29 cellular contexts compared by ENCODE assay signal in the genomic region with DNA sequence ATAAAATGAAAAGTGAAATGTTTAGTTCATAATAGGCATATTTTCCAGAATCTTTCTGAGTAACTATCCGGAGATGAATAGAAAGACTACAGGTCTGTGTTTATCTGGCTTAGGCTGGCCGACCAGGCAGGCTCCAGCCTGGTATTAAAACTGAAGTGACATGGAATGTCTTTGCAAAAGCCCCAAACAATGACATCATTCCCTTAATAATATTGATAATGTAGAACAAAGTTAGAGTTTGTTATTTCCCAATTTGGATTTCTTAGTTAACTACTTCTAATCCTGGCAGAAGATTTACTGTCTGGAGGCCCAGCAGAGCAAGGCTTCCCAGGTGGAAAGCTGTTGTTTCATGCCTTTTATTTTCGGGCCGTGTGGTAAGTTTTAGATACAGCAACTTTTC.
"Had no signal": no experiment of that assay in that cellular context is flagged by ENCODE, and none has a peak within 500 bp of the region (broad histone marks: within the 10 kb centered on the region; RNA-seq: fewer than 3 reads in every experiment).

No MANE protein-coding gene starts in this region.

- H3K27ac ChIP-seq: ascending aorta, brain microvascular endothelial cell, coronary artery, dorsolateral prefrontal cortex, foreskin keratinocyte, left lung, lower lobe of right lung, upper lobe of right lung, WERI-Rb-1 had no signal

- H3K36me3 ChIP-seq: ascending aorta, brain microvascular endothelial cell, left lung, lower lobe of right lung, upper lobe of right lung had no signal

- H3K27ac Mint-ChIP-seq: activated CD4-positive, alpha-beta memory T cell treated with anti-CD3 and anti-CD28 coated beads for 36 hours; activated naive CD4-positive, alpha-beta T cell treated with anti-CD3 and anti-CD28 coated beads for 36 hours; activated naive CD8-positive, alpha-beta T cell treated with anti-CD3 and anti-CD28 coated beads for 36 hours; activated T-helper 1 cell treated with anti-CD3 and anti-CD28 coated beads, Interleukin-12 subunit alpha, Interleukin-12 subunit beta, Interleukin-2, Interleukin-4 antibody, amounts not matched to agents 30 ng/mL and 10 ng/mL and 1 ng/mL, durations not matched to agents 14 hours and 24 hours and 36 hours; effector memory CD8-positive, alpha-beta T cell; nephron; stimulated activated effector memory CD8-positive, alpha-beta T cell treated with anti-CD3 and anti-CD28 coated beads, Interleukin-12 subunit alpha, Interleukin-12 subunit beta, amount 100 ng/mL, for 72 hours; stimulated activated naive CD8-positive, alpha-beta T cell treated with anti-CD3 and anti-CD28 coated beads, Interleukin-15, amount 100 ng/mL, for 72 hours had no signal

- ATAC-seq: activated CD4-positive, CD25-positive, alpha-beta regulatory T cell treated with anti-CD3 and anti-CD28 coated beads, Interleukin-2, amount 50 U/mL, for 24 hours; effector memory CD8-positive, alpha-beta T cell; foreskin keratinocyte; left lung; lower lobe of right lung; right cardiac atrium; stimulated activated effector memory CD8-positive, alpha-beta T cell treated with anti-CD3 and anti-CD28 coated beads, Interleukin-12 subunit alpha, Interleukin-12 subunit beta, amount 100 ng/mL, for 72 hours; stimulated activated naive CD8-positive, alpha-beta T cell treated with anti-CD3 and anti-CD28 coated beads, Interleukin-15, amount 100 ng/mL, for 72 hours; upper lobe of right lung had no signal

- H3K4me3 ChIP-seq: ascending aorta, coronary artery, dorsolateral prefrontal cortex, left lung, lower lobe of right lung, upper lobe of right lung had no signal

- H3K4me3 Mint-ChIP-seq: activated CD4-positive, alpha-beta memory T cell treated with anti-CD3 and anti-CD28 coated beads for 36 hours; activated naive CD4-positive, alpha-beta T cell treated with anti-CD3 and anti-CD28 coated beads for 36 hours; activated naive CD8-positive, alpha-beta T cell treated with anti-CD3 and anti-CD28 coated beads for 36 hours; activated T-helper 1 cell treated with anti-CD3 and anti-CD28 coated beads, Interleukin-12 subunit alpha, Interleukin-12 subunit beta, Interleukin-2, Interleukin-4 antibody, amounts not matched to agents 30 ng/mL and 10 ng/mL and 1 ng/mL, durations not matched to agents 14 hours and 24 hours and 36 hours; effector memory CD8-positive, alpha-beta T cell; nephron; stimulated activated effector memory CD8-positive, alpha-beta T cell treated with anti-CD3 and anti-CD28 coated beads, Interleukin-12 subunit alpha, Interleukin-12 subunit beta, amount 100 ng/mL, for 72 hours; stimulated activated naive CD8-positive, alpha-beta T cell treated with anti-CD3 and anti-CD28 coated beads, Interleukin-15, amount 100 ng/mL, for 72 hours had no signal

- H3K27me3 Mint-ChIP-seq: activated CD4-positive, alpha-beta memory T cell treated with anti-CD3 and anti-CD28 coated beads for 36 hours; activated naive CD8-positive, alpha-beta T cell treated with anti-CD3 and anti-CD28 coated beads for 36 hours; effector memory CD8-positive, alpha-beta T cell; stimulated activated naive CD8-positive, alpha-beta T cell treated with anti-CD3 and anti-CD28 coated beads, Interleukin-15, amount 100 ng/mL, for 72 hours had no signal

- DNase-seq: activated CD4-positive, alpha-beta memory T cell treated with anti-CD3 and anti-CD28 coated beads for 36 hours; activated CD4-positive, alpha-beta T cell treated with anti-CD3 and anti-CD28 coated beads for 48 hours; activated CD8-positive, alpha-beta memory T cell treated with anti-CD3 and anti-CD28 coated beads, Interleukin-2, amount 50 U/mL, for 4 hours; activated effector memory CD4-positive, alpha-beta T cell treated with anti-CD3 and anti-CD28 coated beads, Interleukin-2, amount 50 U/mL, for 16 hours; activated naive CD4-positive, alpha-beta T cell treated with anti-CD3 and anti-CD28 coated beads for 36 hours; activated naive CD8-positive, alpha-beta T cell treated with anti-CD3 and anti-CD28 coated beads for 36 hours; activated T-cell treated with anti-CD3 and anti-CD28 coated beads, Interleukin-2, amount 50 U/mL, for 1 hour; brain microvascular endothelial cell; dorsolateral prefrontal cortex; effector memory CD8-positive, alpha-beta T cell; erythroblast; foreskin keratinocyte; left lung; lower lobe of right lung; mesendoderm; posterior cingulate gyrus; right cardiac atrium; stimulated activated CD4-positive, alpha-beta T cell treated with anti-CD3 and anti-CD28 coated beads, Interleukin-12 subunit alpha, Interleukin-12 subunit beta, amount 100 ng/mL, for 4 hours; stimulated activated CD4-positive, alpha-beta T cell treated with anti-CD3 and anti-CD28 coated beads, Interleukin-4, amount 100 ng/mL, for 24 hours; stimulated activated naive CD8-positive, alpha-beta T cell treated with anti-CD3 and anti-CD28 coated beads, Interleukin-15, amount 100 ng/mL, for 72 hours; substantia nigra; upper lobe of right lung; WERI-Rb-1 had no signal

- H3K27me3 ChIP-seq: ascending aorta, brain microvascular endothelial cell, dorsolateral prefrontal cortex, foreskin keratinocyte, left lung, upper lobe of right lung had no signal

- H3K4me1 ChIP-seq: ascending aorta, foreskin keratinocyte, upper lobe of right lung had no signal

- H3K9me3 Mint-ChIP-seq: activated CD4-positive, alpha-beta memory T cell treated with anti-CD3 and anti-CD28 coated beads for 36 hours; activated naive CD4-positive, alpha-beta T cell treated with anti-CD3 and anti-CD28 coated beads for 36 hours; nephron had no signal

- H3K9me3 ChIP-seq: ascending aorta, left lung, lower lobe of right lung, upper lobe of right lung had no signal

- H3K4me1 Mint-ChIP-seq: stimulated activated effector memory CD8-positive, alpha-beta T cell treated with anti-CD3 and anti-CD28 coated beads, Interleukin-12 subunit alpha, Interleukin-12 subunit beta, amount 100 ng/mL, for 72 hours; stimulated activated naive CD8-positive, alpha-beta T cell treated with anti-CD3 and anti-CD28 coated beads, Interleukin-15, amount 100 ng/mL, for 72 hours had no signal
